ENCODE assay signal across 26 cellular contexts in genomic region chr5:117246386-117246785, GRCh38.
"Had no signal": no experiment of that assay in that cellular context is flagged by ENCODE, and none has a peak within 500 bp of the region (broad histone marks: within the 10 kb centered on the region; RNA-seq: fewer than 3 reads in every experiment).

No MANE protein-coding gene starts in this region.

- H3K36me3 Mint-ChIP-seq: naive thymus-derived CD4-positive, alpha-beta T cell; stimulated activated naive B cell treated with anti-CD40 and anti-IgM and Interleukin-4, amounts not matched to agents 10 μg/mL and 1 μg/mL and 100 μg/mL, for 72 hours had no signal

- H3K4me3 ChIP-seq: esophagus muscularis mucosa, heart right ventricle, right atrium auricular region, smooth muscle cell, tibial nerve had no signal

- H3K4me3 Mint-ChIP-seq: activated CD4-positive, alpha-beta memory T cell treated with anti-CD3 and anti-CD28 coated beads, Interleukin-2, amount 10 ng/mL, durations not matched to agents 7 days and 5 days; activated CD4-positive, alpha-beta T cell treated with anti-CD3 and anti-CD28 coated beads, Interleukin-2, amount 10 ng/mL, durations not matched to agents 7 days and 5 days; activated T-cell treated with anti-CD3 and anti-CD28 coated beads, Interleukin-2, amount 50 U/mL, for 4 hours; activated T-helper 17 cell treated with anti-CD3 and anti-CD28 coated beads, Interleukin-2, amount 50 U/mL, for 72 hours; naive thymus-derived CD4-positive, alpha-beta T cell; stimulated activated naive B cell treated with anti-CD40 and anti-IgM and Interleukin-4, amounts not matched to agents 10 μg/mL and 1 μg/mL and 100 μg/mL, for 72 hours; WTC11 had no signal

- H3K36me3 ChIP-seq: esophagus muscularis mucosa, heart right ventricle, right atrium auricular region, tibial nerve had no signal

- H3K27me3 ChIP-seq: esophagus muscularis mucosa, foreskin keratinocyte, heart right ventricle, right atrium auricular region, tibial nerve had no signal

- H3K27me3 Mint-ChIP-seq: activated CD4-positive, alpha-beta memory T cell treated with anti-CD3 and anti-CD28 coated beads, Interleukin-2, amount 10 ng/mL, durations not matched to agents 7 days and 5 days; activated CD4-positive, alpha-beta T cell treated with anti-CD3 and anti-CD28 coated beads, Interleukin-2, amount 10 ng/mL, durations not matched to agents 7 days and 5 days; activated T-helper 17 cell treated with anti-CD3 and anti-CD28 coated beads, Interleukin-2, amount 50 U/mL, for 72 hours; naive thymus-derived CD4-positive, alpha-beta T cell; stimulated activated naive B cell treated with anti-CD40 and anti-IgM and Interleukin-4, amounts not matched to agents 10 μg/mL and 1 μg/mL and 100 μg/mL, for 72 hours had no signal

- H3K9me3 Mint-ChIP-seq: activated CD4-positive, alpha-beta memory T cell treated with anti-CD3 and anti-CD28 coated beads, Interleukin-2, amount 10 ng/mL, durations not matched to agents 7 days and 5 days; activated CD4-positive, alpha-beta T cell treated with anti-CD3 and anti-CD28 coated beads, Interleukin-2, amount 10 ng/mL, durations not matched to agents 7 days and 5 days; activated T-helper 17 cell treated with anti-CD3 and anti-CD28 coated beads, Interleukin-2, amount 50 U/mL, for 72 hours; neural crest cell had no signal

- H3K4me2 ChIP-seq: smooth muscle cell had no signal

- H3K9me3 ChIP-seq: esophagus muscularis mucosa, right atrium auricular region had no signal

- H3K4me1 ChIP-seq: esophagus muscularis mucosa, foreskin keratinocyte, heart right ventricle, right atrium auricular region had no signal

- DNase-seq: activated CD4-positive, alpha-beta memory T cell treated with anti-CD3 and anti-CD28 coated beads, Interleukin-2, amount 10 ng/mL, durations not matched to agents 7 days and 5 days; activated CD4-positive, alpha-beta T cell treated with anti-CD3 and anti-CD28 coated beads for 1 hour; activated CD4-positive, alpha-beta T cell treated with anti-CD3 and anti-CD28 coated beads, Interleukin-2, amount 10 ng/mL, durations not matched to agents 7 days and 5 days; activated CD8-positive, alpha-beta memory T cell treated with anti-CD3 and anti-CD28 coated beads, Interleukin-2, amount 50 U/mL, for 48 hours; activated gamma-delta T cell treated with Interleukin-2 at 50 U/mL for 16 hours; activated naive CD4-positive, alpha-beta T cell treated with anti-CD3 and anti-CD28 coated beads, Interleukin-2, amount 50 U/mL, for 16 hours; activated T-cell treated with anti-CD3 and anti-CD28 coated beads, Interleukin-2, amount 50 U/mL, for 4 hours; amniotic stem cell; caudate nucleus; foreskin keratinocyte; heart right ventricle; mammary epithelial cell; midbrain; naive thymus-derived CD4-positive, alpha-beta T cell; stimulated activated CD4-positive, alpha-beta T cell treated with anti-CD3 and anti-CD28 coated beads, Interleukin-1b, Interleukin-23, amount 100 ng/mL, for 48 hours; stimulated activated CD4-positive, alpha-beta T cell treated with anti-CD3 and anti-CD28 coated beads, Interleukin-4, amount 100 ng/mL, for 4 hours; stimulated activated CD8-positive, alpha-beta memory T cell treated with anti-CD3 and anti-CD28 coated beads, Interleukin-4, amount 100 ng/mL, for 48 hours; stimulated activated naive B cell treated with anti-CD40 and anti-IgM and Interleukin-4, amounts not matched to agents 10 μg/mL and 1 μg/mL and 100 μg/mL, for 72 hours; T-helper 2 cell had no signal

- H3K4me1 Mint-ChIP-seq: activated CD4-positive, alpha-beta memory T cell treated with anti-CD3 and anti-CD28 coated beads, Interleukin-2, amount 10 ng/mL, durations not matched to agents 7 days and 5 days; activated CD4-positive, alpha-beta T cell treated with anti-CD3 and anti-CD28 coated beads, Interleukin-2, amount 10 ng/mL, durations not matched to agents 7 days and 5 days; activated T-helper 17 cell treated with anti-CD3 and anti-CD28 coated beads, Interleukin-2, amount 50 U/mL, for 72 hours; naive thymus-derived CD4-positive, alpha-beta T cell; stimulated activated naive B cell treated with anti-CD40 and anti-IgM and Interleukin-4, amounts not matched to agents 10 μg/mL and 1 μg/mL and 100 μg/mL, for 72 hours had no signal

- H3K27ac ChIP-seq: esophagus muscularis mucosa, foreskin keratinocyte, heart right ventricle, right atrium auricular region, tibial nerve had no signal

- H3K27ac Mint-ChIP-seq: activated CD4-positive, alpha-beta memory T cell treated with anti-CD3 and anti-CD28 coated beads, Interleukin-2, amount 10 ng/mL, durations not matched to agents 7 days and 5 days; activated CD4-positive, alpha-beta T cell treated with anti-CD3 and anti-CD28 coated beads, Interleukin-2, amount 10 ng/mL, durations not matched to agents 7 days and 5 days; activated T-helper 17 cell treated with anti-CD3 and anti-CD28 coated beads, Interleukin-2, amount 50 U/mL, for 72 hours; naive thymus-derived CD4-positive, alpha-beta T cell; stimulated activated naive B cell treated with anti-CD40 and anti-IgM and Interleukin-4, amounts not matched to agents 10 μg/mL and 1 μg/mL and 100 μg/mL, for 72 hours; WTC11 had no signal
